14 cellular contexts compared by ENCODE assay signal in the genomic region with DNA sequence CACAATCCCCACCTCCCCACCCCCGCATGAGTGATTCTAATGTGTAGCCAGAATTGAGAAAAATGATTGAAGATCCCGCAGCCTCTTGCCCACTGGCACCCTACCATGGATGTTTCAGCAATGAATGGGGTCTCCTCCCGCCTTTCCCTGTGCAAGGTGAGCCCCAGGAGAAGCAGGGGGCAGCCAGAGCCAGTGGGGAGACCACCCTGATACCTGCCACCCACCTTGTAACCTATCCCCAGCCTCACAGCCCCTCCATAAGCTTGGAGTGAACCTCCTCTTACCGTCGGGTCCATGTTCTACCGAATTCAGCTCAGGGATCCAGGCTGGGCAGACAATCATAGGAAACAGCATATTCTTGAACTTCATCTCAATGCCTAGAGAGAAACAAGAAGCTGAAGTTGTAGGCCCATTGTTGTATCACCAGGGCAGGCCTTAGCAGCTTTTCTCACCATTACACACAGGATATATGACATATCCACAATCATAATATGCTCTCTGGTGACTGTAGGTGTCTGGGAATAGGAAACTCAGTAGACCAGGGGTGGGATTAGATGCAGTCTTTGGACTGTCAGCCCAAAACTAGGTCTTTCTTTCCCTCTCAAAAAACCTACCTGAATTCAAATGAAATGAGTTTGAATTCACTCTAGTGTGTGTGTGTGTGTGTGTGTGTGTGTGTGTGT. TPM values are rescaled to one million over a fixed set of nuclear protein-coding genes. Genes with fewer than 3 reads are reported as not detected.
DNase-seq lines count a peak whose midpoint lies in the region; ATAC-seq and TF ChIP-seq lines count a peak whose summit lies in the region.
"Had no signal": no experiment of that assay in that cellular context is flagged by ENCODE, and none has a peak within 500 bp of the region (broad histone marks: within the 10 kb centered on the region; RNA-seq: fewer than 3 reads in every experiment).

No MANE protein-coding gene starts in this region.

- intact Hi-C loops in sigmoid colon (cut with DNase I) = no loop called here

- no peak for TF ChIP-seq POLR2A in sigmoid colon (IDR thresholded peaks at IDR 0.05)

- no peaks in the 10 kb centered on the region for H3K36me3 ChIP-seq in mesodermal cell (ENCODE audit: control insufficient read depth, insufficient read depth, low read length)
- H3K36me3 ChIP-seq in sigmoid colon = no peaks in the 10 kb centered on the region
- H3K36me3 ChIP-seq: adrenal gland had no signal

- H3K4me1 ChIP-seq in mesodermal cell (ENCODE audit: control insufficient read depth, insufficient read depth, low read length, poor library complexity, severe bottlenecking) (peaks cover 35% of the 10 kb centered on the region), sigmoid colon (no peaks in the 10 kb centered on the region)
- H3K4me1 ChIP-seq: adrenal gland had no signal

- TF ChIP-seq EP300 in sigmoid colon (IDR thresholded peaks at IDR 0.05) = no peak

- H3K4me3 ChIP-seq in mesodermal cell (ENCODE audit: extremely low read depth, insufficient read depth, low read length, poor library complexity, severe bottlenecking) (no peak overlapping the region), sigmoid colon (no peak overlapping the region)
- H3K4me3 ChIP-seq: adrenal gland, dorsolateral prefrontal cortex had no signal

- peak overlapping the region; percentile 78 for H3K27ac ChIP-seq in mesodermal cell (ENCODE audit: low read depth, low read length, severe bottlenecking)
- H3K27ac ChIP-seq in sigmoid colon = no peak overlapping the region
- H3K27ac ChIP-seq: adrenal gland, dorsolateral prefrontal cortex had no signal

- 92 to 94% methylated on average over 3 to 5 of the region's 6 CpGs for WGBS in mesodermal cell (ENCODE audit: insufficient coverage in 2 of 2), 2 experiments
- 93 to 94% methylated on average over 6 of the region's 6 CpGs for WGBS in sigmoid colon, 2 donors

- TF ChIP-seq CTCF in sigmoid colon (IDR thresholded peaks at IDR 0.05) = no peak

- H3K9me3 ChIP-seq in mesodermal cell (ENCODE audit: control insufficient read depth, low read length) (no peaks in the 10 kb centered on the region), sigmoid colon (no peaks in the 10 kb centered on the region)
- H3K9me3 ChIP-seq: adrenal gland had no signal

- DNase-seq in EH (ENCODE audit: low read depth) (peak; percentile 51), RPMI7951 (ENCODE audit: low read depth) (peak; percentile 40), ecto neural progenitor cell (ENCODE audit: low spot score) (peak; percentile 30), dedifferentiated amniotic fluid mesenchymal stem cell (ENCODE audit: extremely low spot score) (no peak), sigmoid colon (no peak), NCI-H1092 (lab: John Stamatoyannopoulos, UW) (no peak)
- DNase-seq: adrenal gland; dorsolateral prefrontal cortex; naive thymus-derived CD8-positive, alpha-beta T cell; NCI-H2107; stimulated activated CD4-positive, alpha-beta T cell treated with anti-CD3 and anti-CD28 coated beads, Interleukin-2, amount 100 ng/mL, for 48 hours had no signal

- ATAC-seq in HG03378 (IDR thresholded peaks at IDR 0.05; ENCODE audit: unreplicated experiment) = no peak
- ATAC-seq: naive thymus-derived CD8-positive, alpha-beta T cell had no signal

- no peaks in the 10 kb centered on the region for H3K27me3 ChIP-seq in sigmoid colon
- H3K27me3 ChIP-seq: adrenal gland, dorsolateral prefrontal cortex had no signal

RNA-seq across cellular contexts. Expression of a gene that starts 30.9 kb away (rescaled TPM):
- 0.48 and 0.88 TPM in 2 replicates for total RNA-seq in RPMI7951 (2014; rRNA removed; shearing (Covaris generic))
- polyA plus RNA-seq in mesodermal cell (2013, experiment 1 of 2) = 0.18 TPM
- 0.10 TPM for polyA plus RNA-seq in mesodermal cell (2013, experiment 2 of 2)
- total RNA-seq in sigmoid colon = under 1 TPM in 1 of 4 donors, not detected in 3; 0.71 TPM
- polyA plus RNA-seq in sigmoid colon = 10 to 100 TPM in 2 of 3 donors, 1 to 10 TPM in 1; 9.0 to 30.1 (median 12.5) TPM
- total RNA-seq: adrenal gland; dorsolateral prefrontal cortex; naive thymus-derived CD8-positive, alpha-beta T cell had no signal
- polyA plus RNA-seq: CD14-positive monocyte; naive thymus-derived CD8-positive, alpha-beta T cell had no signal

Comparison
In these comparisons a context has a peak if more than half of its experiments do, and no peak if none do; other contexts are left out.
1. DNase-seq: peak in EH (single experiment), RPMI7951 (single experiment) and ecto neural progenitor cell (single experiment); none in dedifferentiated amniotic fluid mesenchymal stem cell (single experiment), sigmoid colon (single experiment) and NCI-H1092 (single experiment).